1 cellular context compared by ENCODE assay signal in the genomic region with DNA sequence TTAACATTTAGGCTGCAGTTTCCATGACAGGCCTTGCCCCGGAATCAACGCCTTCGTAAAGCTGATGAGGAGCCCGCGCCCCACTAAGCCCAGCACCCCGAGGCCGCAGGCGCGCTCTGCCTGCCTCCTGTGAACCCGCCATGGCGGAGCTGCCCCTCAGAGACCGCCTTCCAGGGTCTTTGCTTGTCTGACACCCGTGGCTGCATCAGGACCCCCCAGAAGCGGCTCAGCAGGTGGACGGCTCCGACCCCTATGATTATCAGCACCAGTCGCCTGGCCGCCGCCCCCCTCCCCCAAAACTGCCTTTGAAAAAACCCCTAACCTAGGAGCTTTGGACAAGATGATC.
TF ChIP-seq lines count a peak whose summit lies in the region.

No MANE protein-coding gene starts in this region.

TF ChIP-seq in HCT116, 20 proteins besides CTCF, POLR2A, EP300 and RAD21 (continued from another document):
- TF ChIP-seq, protein P1, sequence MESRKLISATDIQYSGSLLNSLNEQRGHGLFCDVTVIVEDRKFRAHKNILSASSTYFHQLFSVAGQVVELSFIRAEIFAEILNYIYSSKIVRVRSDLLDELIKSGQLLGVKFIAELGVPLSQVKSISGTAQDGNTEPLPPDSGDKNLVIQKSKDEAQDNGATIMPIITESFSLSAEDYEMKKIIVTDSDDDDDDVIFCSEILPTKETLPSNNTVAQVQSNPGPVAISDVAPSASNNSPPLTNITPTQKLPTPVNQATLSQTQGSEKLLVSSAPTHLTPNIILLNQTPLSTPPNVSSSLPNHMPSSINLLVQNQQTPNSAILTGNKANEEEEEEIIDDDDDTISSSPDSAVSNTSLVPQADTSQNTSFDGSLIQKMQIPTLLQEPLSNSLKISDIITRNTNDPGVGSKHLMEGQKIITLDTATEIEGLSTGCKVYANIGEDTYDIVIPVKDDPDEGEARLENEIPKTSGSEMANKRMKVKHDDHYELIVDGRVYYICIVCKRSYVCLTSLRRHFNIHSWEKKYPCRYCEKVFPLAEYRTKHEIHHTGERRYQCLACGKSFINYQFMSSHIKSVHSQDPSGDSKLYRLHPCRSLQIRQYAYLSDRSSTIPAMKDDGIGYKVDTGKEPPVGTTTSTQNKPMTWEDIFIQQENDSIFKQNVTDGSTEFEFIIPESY (IDR thresholded peaks at IDR 0.05; ENCODE audit: extremely low read depth, insufficient replicate concordance, low read length): no peak
- TF ChIP-seq EGR1 (IDR thresholded peaks at IDR 0.05; ENCODE audit: low read depth) (no peak), SP1 (IDR thresholded peaks at IDR 0.05; ENCODE audit: low read depth) (no peak), ZNF274 (IDR thresholded peaks at IDR 0.05; ENCODE audit: low read depth, low read length) (no peak), SIN3A (IDR thresholded peaks at IDR 0.05; ENCODE audit: low read depth) (no peak), JUND (IDR thresholded peaks at IDR 0.05) (no peak), ATF3 (IDR thresholded peaks at IDR 0.05) (no peak), EZH2phosphoT487 (IDR thresholded peaks at IDR 0.05; ENCODE audit: borderline replicate concordance) (no peak), CBX3 (IDR thresholded peaks at IDR 0.05; ENCODE audit: low read depth) (no peak), POLR2AphosphoS5 (IDR thresholded peaks at IDR 0.05; ENCODE audit: low read depth, low read length) (no peak), ELF1 (IDR thresholded peaks at IDR 0.05; ENCODE audit: borderline replicate concordance, low read depth) (no peak)
